ENCODE assay signal across 21 cellular contexts in genomic region chr10:125025341-125025740, GRCh38.
A peak's percentile ranks its signal among the peaks of the same experiment; 100 is the strongest.
DNase-seq lines count a peak whose midpoint lies in the region; ATAC-seq and TF ChIP-seq lines count a peak whose summit lies in the region.
"Had no signal": no experiment of that assay in that cellular context is flagged by ENCODE, and none has a peak within 500 bp of the region (broad histone marks: within the 10 kb centered on the region; RNA-seq: fewer than 3 reads in every experiment).

No MANE protein-coding gene starts in this region.

- ATAC-seq in SK-N-SH treated with all-trans-retinoic acid at 6 μM for 48 hours: no peak
- no peak for ATAC-seq in gastrocnemius medialis
- ATAC-seq in GM21825 (IDR thresholded peaks at IDR 0.05; ENCODE audit: unreplicated experiment): no peak
- ATAC-seq: stimulated activated effector memory CD8-positive, alpha-beta T cell treated with anti-CD3 and anti-CD28 coated beads, Interleukin-12 subunit alpha, Interleukin-12 subunit beta, amount 100 ng/mL, for 72 hours had no signal

- H3K27me3 ChIP-seq in SK-N-SH (ENCODE audit: insufficient read depth) (no peaks in the 10 kb centered on the region), WERI-Rb-1 (ENCODE audit: insufficient read depth, low read depth, severe bottlenecking) (no peaks in the 10 kb centered on the region), gastrocnemius medialis (no peaks in the 10 kb centered on the region), osteoblast (ENCODE audit: insufficient read depth, low read length) (no peaks in the 10 kb centered on the region)
- H3K27me3 ChIP-seq: MG63, tibial nerve had no signal

- no peak for TF ChIP-seq CTCF in SK-N-SH (IDR thresholded peaks at IDR 0.05)
- no peak for TF ChIP-seq CTCF in WERI-Rb-1 (IDR thresholded peaks at IDR 0.05; ENCODE audit: low read depth, low read length)
- TF ChIP-seq CTCF in fibroblast of mammary gland (conservative IDR thresholded peaks at IDR 0.05; ENCODE audit: control insufficient read depth, insufficient read depth, low read depth, low read length): no peak
- TF ChIP-seq CTCF in gastrocnemius medialis (IDR thresholded peaks at IDR 0.05 in 4 of 5, conservative IDR thresholded peaks at IDR 0.05 in 1 of 5): no peak
- TF ChIP-seq CTCF in osteoblast (IDR thresholded peaks at IDR 0.05; ENCODE audit: extremely low read depth, low read depth, low read length): no peak

- no peak for TF ChIP-seq POLR2A in gastrocnemius medialis (IDR thresholded peaks at IDR 0.05)

- no peak overlapping the region for H2AFZ ChIP-seq in SK-N-SH (ENCODE audit: low read depth)
- no peak overlapping the region for H2AFZ ChIP-seq in osteoblast (ENCODE audit: low read length)
- H2AFZ ChIP-seq: GM23248 had no signal

- H3K79me2 ChIP-seq in SK-N-SH (ENCODE audit: insufficient read depth): peaks cover 89% of the 10 kb centered on the region
- peaks cover 77% of the 10 kb centered on the region for H3K79me2 ChIP-seq in osteoblast (ENCODE audit: insufficient read depth, low read length)

- DNase-seq in SK-N-SH: no peak
- DNase-seq in WERI-Rb-1: no peak
- peak; percentile 29 for DNase-seq in fibroblast of mammary gland (ENCODE audit: low read depth)
- no peak for DNase-seq in gastrocnemius medialis
- no peak for DNase-seq in osteoblast (ENCODE audit: insufficient read length, low spot score, missing footprints)
- no peak for DNase-seq in T-helper 9 cell
- DNase-seq: 8988T; activated naive CD8-positive, alpha-beta T cell treated with anti-CD3 and anti-CD28 coated beads, Interleukin-2, amount 10 ng/mL, durations not matched to agents 7 days and 5 days; DMS53; effector CD4-positive, alpha-beta T cell; GM23248; hippocampal formation; MG63; NCI-H1694; RPMI8226; stimulated activated CD4-positive, alpha-beta T cell treated with anti-CD3 and anti-CD28 coated beads, Interleukin-12 subunit alpha, Interleukin-12 subunit beta, amount 100 ng/mL, for 4 hours; T-helper 1 cell had no signal

- no peak overlapping the region for H3K4me3 ChIP-seq in SK-N-SH (ENCODE audit: low read depth in 2 of 2, low read length in 1 of 2)
- no peak overlapping the region for H3K4me3 ChIP-seq in WERI-Rb-1 (ENCODE audit: low read depth, low read length)
- no peak overlapping the region for H3K4me3 ChIP-seq in fibroblast of mammary gland (ENCODE audit: control insufficient read depth, low read depth, low read length)
- H3K4me3 ChIP-seq in gastrocnemius medialis: no peak overlapping the region
- H3K4me3 ChIP-seq in osteoblast (ENCODE audit: insufficient read depth, low read length): no peak overlapping the region
- H3K4me3 ChIP-seq: GM23248, MG63, tibial nerve had no signal

- H3K4me1 ChIP-seq in SK-N-SH (ENCODE audit: control insufficient read depth in 1 of 2, insufficient read depth in 2 of 2, low read depth in 1 of 2, low read length in 1 of 2) (peaks cover 32 to 91% of the 10 kb centered on the region in 2 experiments), gastrocnemius medialis (peaks cover 70 to 79% of the 10 kb centered on the region in 2 donors), osteoblast (ENCODE audit: insufficient read depth, low read length) (peaks cover 5% of the 10 kb centered on the region)

- H3K9me2 ChIP-seq in SK-N-SH: no peaks in the 10 kb centered on the region

- TF ChIP-seq EP300 in SK-N-SH (IDR thresholded peaks at IDR 0.05; ENCODE audit: borderline replicate concordance in 1 of 2, low read depth in 1 of 2, low read length in 1 of 2): no peak

- in situ Hi-C loops in gastrocnemius medialis (cut with MboI; ENCODE audit: low sequenced_read_pairs in 4 of 4): loop anchor here in 1 of 4 donors (25.0 kb wide), 1 partner anchor 312 kb away; no protein-coding TSS in a partner anchor

- intact Hi-C loops in gastrocnemius medialis (cut with DNase I; ENCODE audit: low total_unique reads): no loop called here

- peak overlapping the region; percentile 67 to 100; a peak in 3 of 4 replicates for H3K27ac ChIP-seq in SK-N-SH (ENCODE audit: low read depth in 2 of 2, low read length in 1 of 2)
- H3K27ac ChIP-seq in WERI-Rb-1: peak overlapping the region; percentile 94
- peak overlapping the region in 3 of 4 donors; percentile 71 to 80 (median 73) for H3K27ac ChIP-seq in gastrocnemius medialis
- no peak overlapping the region for H3K27ac ChIP-seq in osteoblast (ENCODE audit: low read depth, low read length)
- H3K27ac ChIP-seq: GM23248 had no signal

- H3K36me3 ChIP-seq in SK-N-SH (replicated peaks in 1 of 2; ENCODE audit: control insufficient read depth in 1 of 2, insufficient read depth in 2 of 2, low read length in 1 of 2) (peaks cover 0 to 24% of the 10 kb centered on the region in 2 experiments), WERI-Rb-1 (peaks cover 31% of the 10 kb centered on the region), gastrocnemius medialis (no peaks in the 10 kb centered on the region), osteoblast (ENCODE audit: insufficient read depth, low read length) (peaks cover 14% of the 10 kb centered on the region)

- no peak for TF ChIP-seq RAD21 in SK-N-SH (IDR thresholded peaks at IDR 0.05; ENCODE audit: low read length)

- WGBS in SK-N-SH (ENCODE audit: low lambda C conversion rate): 73% methylated on average over 12 of the region's 12 CpGs

- CTCF ChIA-PET in SK-N-SH (lab: Yijun Ruan, JAX): interaction anchor here (1.0 kb wide), 1 partner anchor 35 kb away, joined by 3 read pairs; no protein-coding TSS in a partner anchor

- POLR2A ChIA-PET in SK-N-SH (lab: Yijun Ruan, JAX): interaction anchor here (1.7 kb wide), 1 partner anchor 10 kb away, joined by 4 read pairs; no protein-coding TSS in a partner anchor

- H3K4me2 ChIP-seq in SK-N-SH: no peak overlapping the region; the same call in 1 of the 2 replicates
- no peak overlapping the region for H3K4me2 ChIP-seq in osteoblast (ENCODE audit: insufficient read depth, low read length)

- H3F3A ChIP-seq in SK-N-SH (replicated peaks; ENCODE audit: insufficient read depth): peaks cover 6% of the 10 kb centered on the region

- no peak overlapping the region for H3K9ac ChIP-seq in SK-N-SH
- H3K9ac ChIP-seq: GM23248 had no signal

- H4K20me1 ChIP-seq in SK-N-SH (ENCODE audit: insufficient read depth) (peaks cover 85% of the 10 kb centered on the region), osteoblast (ENCODE audit: insufficient read depth, low read length) (peaks cover 57% of the 10 kb centered on the region)

- H3K9me3 ChIP-seq in SK-N-SH (no peaks in the 10 kb centered on the region), WERI-Rb-1 (ENCODE audit: severe bottlenecking) (no peaks in the 10 kb centered on the region), gastrocnemius medialis (no peaks in the 10 kb centered on the region), osteoblast (ENCODE audit: low read depth, low read length) (no peaks in the 10 kb centered on the region)
- H3K9me3 ChIP-seq: MG63, tibial nerve had no signal

TF ChIP-seq in SK-N-SH, 30 proteins besides CTCF, POLR2A, EP300 and RAD21 (continues in another document):
- TF ChIP-seq FOSL2 (IDR thresholded peaks at IDR 0.05; ENCODE audit: borderline replicate concordance, low read depth) (no peak), TEAD4 (IDR thresholded peaks at IDR 0.05; ENCODE audit: borderline replicate concordance, insufficient read depth) (no peak), TCF12 (IDR thresholded peaks at IDR 0.05) (no peak), MAX (IDR thresholded peaks at IDR 0.05; ENCODE audit: low read depth) (no peak), IRF3 (IDR thresholded peaks at IDR 0.05; ENCODE audit: low read depth, low read length) (no peak), TAF1 (IDR thresholded peaks at IDR 0.05; ENCODE audit: borderline replicate concordance, low read depth, low read length) (no peak), CHD2 (IDR thresholded peaks at IDR 0.05; ENCODE audit: low read length, partially characterized antibody) (no peak)

TF ChIP-seq in SK-N-SH treated with all-trans-retinoic acid at 6 μM for 48 hours, 23 proteins besides CTCF, POLR2A, EP300 and RAD21:
- TF ChIP-seq ARNTL (CRISPR knock-in tag; IDR thresholded peaks at IDR 0.05; ENCODE audit: borderline replicate concordance, low read depth) (no peak), ZNF565 (CRISPR knock-in tag; conservative IDR thresholded peaks at IDR 0.05; ENCODE audit: low read depth) (no peak), CSDC2 (CRISPR knock-in tag; IDR thresholded peaks at IDR 0.05) (no peak), TSHZ2 (CRISPR knock-in tag; IDR thresholded peaks at IDR 0.05) (no peak), PPARA (CRISPR knock-in tag; IDR thresholded peaks at IDR 0.05; ENCODE audit: borderline replicate concordance) (no peak), CREB5 (CRISPR knock-in tag; IDR thresholded peaks at IDR 0.05; ENCODE audit: low read depth) (no peak), ISL1 (CRISPR knock-in tag; IDR thresholded peaks at IDR 0.05) (no peak)
